In genomic region chr1:87131809-87132663, GRCh38 we compare ENCODE assay signal across 8 cellular contexts.
DNase-seq lines count a peak whose midpoint lies in the region; ATAC-seq and TF ChIP-seq lines count a peak whose summit lies in the region.

No MANE protein-coding gene starts in this region.

- H3K9me3 Mint-ChIP-seq in activated naive CD8-positive, alpha-beta T cell treated with anti-CD3 and anti-CD28 coated beads, Interleukin-2, amount 50 U/mL, for 24 hours: no peaks in the 10 kb centered on the region
- no peaks in the 10 kb centered on the region for H3K9me3 Mint-ChIP-seq in progenitor cell of endocrine pancreas (ENCODE audit: low read depth)

- 16 to 21% methylated on average over 66 of the region's 66 CpGs for WGBS in heart right ventricle, 2 donors

- H3K27me3 Mint-ChIP-seq in activated naive CD8-positive, alpha-beta T cell treated with anti-CD3 and anti-CD28 coated beads, Interleukin-2, amount 50 U/mL, for 24 hours: peaks cover 48% of the 10 kb centered on the region
- peaks cover 68% of the 10 kb centered on the region for H3K27me3 Mint-ChIP-seq in progenitor cell of endocrine pancreas

- H3K9me3 ChIP-seq in heart right ventricle (no peaks in the 10 kb centered on the region), upper lobe of right lung (no peaks in the 10 kb centered on the region)

- no peaks in the 10 kb centered on the region for H3K36me3 Mint-ChIP-seq in activated naive CD8-positive, alpha-beta T cell treated with anti-CD3 and anti-CD28 coated beads, Interleukin-2, amount 50 U/mL, for 24 hours (ENCODE audit: low read depth)
- H3K36me3 Mint-ChIP-seq in progenitor cell of endocrine pancreas (ENCODE audit: insufficient read depth): no peaks in the 10 kb centered on the region

- H3K27me3 ChIP-seq in H7 (ENCODE audit: control insufficient read depth, insufficient read depth, low read length) (peaks cover 15% of the 10 kb centered on the region), heart right ventricle (peaks cover 0 to 9% (median 0%) of the 10 kb centered on the region in 7 donors), upper lobe of right lung (no peaks in the 10 kb centered on the region)

- H3K4me1 ChIP-seq in heart right ventricle (peaks cover 0 to 52% (median 22%) of the 10 kb centered on the region in 9 donors), upper lobe of right lung (peaks cover 9% of the 10 kb centered on the region)

- intact Hi-C loops in heart right ventricle (cut with DNase I) (loop anchor here in 8 of 10 donors (2.0 to 10.0 kb wide), 10 partner anchors 143 to 1170 kb away; partner anchors contain the start of gene LMO4 (in 1 of the 8)), upper lobe of right lung (cut with DNase I) (no loop called here)

- H3K4me3 Mint-ChIP-seq in activated naive CD8-positive, alpha-beta T cell treated with anti-CD3 and anti-CD28 coated beads, Interleukin-2, amount 50 U/mL, for 24 hours: peak overlapping the region; percentile 74
- H3K4me3 Mint-ChIP-seq in progenitor cell of endocrine pancreas (ENCODE audit: low read depth): peak overlapping the region; percentile 70

- H3K27ac ChIP-seq in heart right ventricle (peak overlapping the region; percentile 5 to 85 (median 68)), upper lobe of right lung (peak overlapping the region; percentile 24)

- DNase-seq in H7: peak; percentile 92
- DNase-seq in LNCaP clone FGC (ENCODE audit: low read depth): peak; percentile 13
- DNase-seq in SW480 (ENCODE audit: low spot score): peak; percentile 52
- DNase-seq in activated naive CD8-positive, alpha-beta T cell treated with anti-CD3 and anti-CD28 coated beads, Interleukin-2, amount 50 U/mL, for 24 hours: peak; percentile 82
- DNase-seq in heart right ventricle: peak; percentile 81 to 84
- DNase-seq in progenitor cell of endocrine pancreas (ENCODE audit: low spot score, unreplicated experiment): peak; percentile 82
- peak; percentile 89 for DNase-seq in upper lobe of right lung

- H3K27ac Mint-ChIP-seq in activated naive CD8-positive, alpha-beta T cell treated with anti-CD3 and anti-CD28 coated beads, Interleukin-2, amount 50 U/mL, for 24 hours: no peak overlapping the region
- H3K27ac Mint-ChIP-seq in progenitor cell of endocrine pancreas: no peak overlapping the region

- H3K36me3 ChIP-seq in H7 (replicated peaks; ENCODE audit: control insufficient read depth, insufficient read depth, low read length) (no peaks in the 10 kb centered on the region), heart right ventricle (no peaks in the 10 kb centered on the region), upper lobe of right lung (no peaks in the 10 kb centered on the region)

- TF ChIP-seq CTCF in LNCaP clone FGC (IDR thresholded peaks at IDR 0.05; ENCODE audit: control insufficient read depth, extremely low read depth, insufficient read depth): peak; percentile 99
- peak; percentile 85 to 97 (median 93) for TF ChIP-seq CTCF in heart right ventricle (IDR thresholded peaks at IDR 0.05)
- TF ChIP-seq CTCF in progenitor cell of endocrine pancreas (IDR thresholded peaks at IDR 0.05; ENCODE audit: unreplicated experiment): peak; percentile 96
- peak; percentile 95 for TF ChIP-seq CTCF in upper lobe of right lung (IDR thresholded peaks at IDR 0.05)

- H3K4me3 ChIP-seq in GM08714 (ENCODE audit: low read length): peak overlapping the region; percentile 39; the same call in 1 of the 2 replicates
- H3K4me3 ChIP-seq in H7 (ENCODE audit: insufficient read depth, low read depth, low read length): peak overlapping the region; percentile 60
- peak overlapping the region; percentile 41 for H3K4me3 ChIP-seq in LNCaP clone FGC (ENCODE audit: low read depth, low read length)
- peak overlapping the region; percentile 21 to 63 (median 50) for H3K4me3 ChIP-seq in heart right ventricle
- peak overlapping the region; percentile 56 for H3K4me3 ChIP-seq in upper lobe of right lung

- H3K4me1 Mint-ChIP-seq in activated naive CD8-positive, alpha-beta T cell treated with anti-CD3 and anti-CD28 coated beads, Interleukin-2, amount 50 U/mL, for 24 hours: peaks cover 7% of the 10 kb centered on the region
- peaks cover 12% of the 10 kb centered on the region for H3K4me1 Mint-ChIP-seq in progenitor cell of endocrine pancreas (ENCODE audit: low read depth)

- ATAC-seq in activated naive CD8-positive, alpha-beta T cell treated with anti-CD3 and anti-CD28 coated beads, Interleukin-2, amount 50 U/mL, for 24 hours: peak; percentile 91
- peak; percentile 87 to 95 (median 91) for ATAC-seq in heart right ventricle
- peak; percentile 98 for ATAC-seq in upper lobe of right lung

Comparison
In these comparisons a context has a peak if more than half of its experiments do, and no peak if none do; other contexts are left out.
1. Peak in every context shown above with its lines: DNase-seq, ATAC-seq, H3K4me3 ChIP-seq and H3K27ac ChIP-seq.
2. DNase-seq: peak in every context shown above with its lines; median percentile 92 in H7; 89 in upper lobe of right lung; 82 in heart right ventricle; 82 in activated naive CD8-positive, alpha-beta T cell treated with anti-CD3 and anti-CD28 coated beads, Interleukin-2, amount 50 U/mL, for 24 hours; 82 in progenitor cell of endocrine pancreas; 52 in SW480; 13 in LNCaP clone FGC.